Comparison of ENCODE assay signal across 8 cellular contexts in genomic region chr4:158670975-158671664, GRCh38. TPM values are rescaled to one million over a fixed set of nuclear protein-coding genes. Genes with fewer than 3 reads are reported as not detected.
DNase-seq lines count a peak whose midpoint lies in the region; ATAC-seq and TF ChIP-seq lines count a peak whose summit lies in the region.

No MANE protein-coding gene starts in this region.

- H3K27ac ChIP-seq in C4-2B, result peak overlapping the region; percentile 78

- peak; percentile 33 for ATAC-seq in HG03432 (IDR thresholded peaks at IDR 0.05; ENCODE audit: unreplicated experiment)

- peak; percentile 55 for TF ChIP-seq POLR2A in GM19193 (IDR thresholded peaks at IDR 0.05; ENCODE audit: extremely low read depth, insufficient read depth, insufficient read length)

- peak overlapping the region; percentile 80 for H3K4me3 ChIP-seq in epithelial cell of proximal tubule (ENCODE audit: low read depth, low read length)

- DNase-seq in NCI-H82 (lab: John Stamatoyannopoulos, UW), result peak; percentile 90
- peak; percentile 80 for DNase-seq in activated CD8-positive, alpha-beta memory T cell treated with anti-CD3 and anti-CD28 coated beads, Interleukin-2, amount 50 U/mL, for 48 hours
- peak; percentile 31 for DNase-seq in epithelial cell of proximal tubule (ENCODE audit: low read depth)
- peak; percentile 74 for DNase-seq in mucosa of gallbladder (ENCODE audit: low spot score)
- peak; percentile 19 to 20 for DNase-seq in stimulated activated CD8-positive, alpha-beta memory T cell treated with anti-CD3 and anti-CD28 coated beads, Interleukin-4, amount 100 ng/mL, for 4 hours (ENCODE audit: low read depth in 2 of 2, low spot score in 1 of 2)

- TF ChIP-seq CTCF in C4-2B (conservative IDR thresholded peaks at IDR 0.05), result no peak
- TF ChIP-seq CTCF in epithelial cell of proximal tubule (conservative IDR thresholded peaks at IDR 0.05; ENCODE audit: low read depth, low read length), result no peak

RNA-seq across cellular contexts. Expression of gene C4orf46, which starts 0.6 kb away (rescaled TPM):
- 17.8 and 23.9 TPM in 2 replicates for total RNA-seq in epithelial cell of proximal tubule
- total RNA-seq in mucosa of gallbladder, result 2.7 TPM

RNA-seq across cellular contexts. Expression of gene ETFDH, which starts 1.0 kb away (rescaled TPM):
- total RNA-seq in epithelial cell of proximal tubule (7.1 and 9.2 TPM in 2 replicates), mucosa of gallbladder (30.5 TPM)

RNA-seq across cellular contexts. Expression of gene PPID, which starts 52.1 kb away (rescaled TPM):
- total RNA-seq in epithelial cell of proximal tubule (51.0 and 54.0 TPM in 2 replicates), mucosa of gallbladder (34.8 TPM)

Comparison
In these comparisons a context has a peak if more than half of its experiments do, and no peak if none do; other contexts are left out.
1. Peak in every context shown above with its lines: DNase-seq, ATAC-seq, H3K4me3 ChIP-seq and H3K27ac ChIP-seq.
2. DNase-seq: peak in every context shown above with its lines; median percentile 90 in NCI-H82; 80 in activated CD8-positive, alpha-beta memory T cell treated with anti-CD3 and anti-CD28 coated beads, Interleukin-2, amount 50 U/mL, for 48 hours; 74 in mucosa of gallbladder; 31 in epithelial cell of proximal tubule; 20 in stimulated activated CD8-positive, alpha-beta memory T cell treated with anti-CD3 and anti-CD28 coated beads, Interleukin-4, amount 100 ng/mL, for 4 hours.